In the genomic region with DNA sequence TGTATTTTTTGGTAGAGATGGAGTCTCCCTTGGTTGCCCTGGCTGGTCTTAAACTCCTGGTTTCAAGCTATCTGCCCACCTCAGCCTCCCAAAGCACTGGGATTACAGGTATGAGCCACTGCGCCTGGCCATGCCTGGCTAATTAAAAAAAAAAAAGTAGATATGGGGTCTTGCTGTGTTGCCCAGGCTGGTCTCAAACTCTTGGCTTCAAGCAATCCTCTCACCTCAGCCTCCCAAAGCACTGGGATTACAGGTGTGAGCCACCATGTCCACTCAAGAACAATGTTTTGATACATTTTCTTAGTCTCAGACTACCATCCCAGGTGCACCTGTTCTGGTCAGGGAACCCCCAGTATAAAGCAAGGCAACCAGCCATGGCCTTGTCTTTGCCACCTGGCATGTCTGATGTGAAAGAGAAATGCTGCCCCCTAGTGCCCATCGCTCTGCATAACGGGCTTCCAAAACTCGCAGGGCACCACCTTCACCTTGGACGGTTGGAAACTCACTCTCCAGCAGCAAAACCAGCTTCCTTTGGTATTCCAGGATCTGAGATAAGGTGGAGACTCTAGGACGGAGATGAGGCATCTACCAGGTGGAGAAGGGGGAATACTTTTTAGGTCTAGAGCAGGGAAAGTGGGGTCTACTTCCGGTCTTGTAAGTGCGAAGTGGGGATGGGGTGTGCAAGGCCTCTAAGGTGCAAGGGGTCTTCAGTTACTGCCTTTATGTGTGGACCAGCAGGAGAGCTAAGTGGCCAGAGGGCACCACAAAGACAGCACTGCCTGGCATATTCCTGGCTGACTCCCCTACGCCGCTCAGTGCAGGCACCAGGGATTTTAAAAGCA, we compare ENCODE assay signal across 8 cellular contexts. TPM values are rescaled to one million over a fixed set of nuclear protein-coding genes. Genes with fewer than 3 reads are reported as not detected.
DNase-seq lines count a peak whose midpoint lies in the region; ATAC-seq and TF ChIP-seq lines count a peak whose summit lies in the region.

No MANE protein-coding gene starts in this region.

- H3K27ac Mint-ChIP-seq in chondrocyte (ENCODE audit: unreplicated experiment): peak overlapping the region; percentile 68

- H3K27me3 Mint-ChIP-seq in chondrocyte (ENCODE audit: low read depth): peaks cover 3% of the 10 kb centered on the region

- H3K4me1 Mint-ChIP-seq in chondrocyte (ENCODE audit: low read depth): peaks cover 28% of the 10 kb centered on the region

- ATAC-seq in HG02759 (IDR thresholded peaks at IDR 0.05; ENCODE audit: unreplicated experiment) (peak; percentile 77), left lobe of liver (peak; percentile 92)

- TF ChIP-seq CTCF in chondrocyte (IDR thresholded peaks at IDR 0.05): peak; percentile 96

- H3K4me3 Mint-ChIP-seq in chondrocyte (ENCODE audit: unreplicated experiment): no peak overlapping the region

- peaks cover 2% of the 10 kb centered on the region for H3K36me3 Mint-ChIP-seq in chondrocyte (ENCODE audit: low read depth)

- peak; percentile 24 for DNase-seq in NCI-H1436 (lab: John Stamatoyannopoulos, UW)
- DNase-seq in NCI-H1436 treated with DMSO at 0.1 percent for 48 hours (lab: John Stamatoyannopoulos, UW): no peak
- DNase-seq in NCI-H2196 treated with DMSO at 0.1 percent for 48 hours (lab: John Stamatoyannopoulos, UW; ENCODE audit: unreplicated experiment): peak; percentile 68
- peak; percentile 71 for DNase-seq in activated CD4-positive, alpha-beta T cell treated with anti-CD3 and anti-CD28 coated beads for 24 hours (ENCODE audit: low read depth in 2 of 2)
- no peak for DNase-seq in chondrocyte (ENCODE audit: low spot score)
- DNase-seq in left lobe of liver (ENCODE audit: low spot score): peak; percentile 72
- DNase-seq in stimulated activated CD4-positive, alpha-beta T cell treated with anti-CD3 and anti-CD28 coated beads, TNF-alpha, amount 100 ng/mL, for 24 hours (ENCODE audit: low read depth in 3 of 3): peak; percentile 65 to 74 (median 71)

- H3K9me3 Mint-ChIP-seq in chondrocyte (ENCODE audit: low read depth): peaks cover 6% of the 10 kb centered on the region

RNA-seq across cellular contexts. Expression of gene AFAP1, which starts 47.7 kb away (rescaled TPM):
- total RNA-seq in chondrocyte (107 to 119 TPM (median 118 TPM) in 3 replicates), left lobe of liver (1.3 TPM)

Comparison
In these comparisons a context has a peak if more than half of its experiments do, and no peak if none do; other contexts are left out.
1. DNase-seq: peak in NCI-H1436 (single experiment), NCI-H2196 treated with DMSO at 0.1 percent for 48 hours (single experiment), activated CD4-positive, alpha-beta T cell treated with anti-CD3 and anti-CD28 coated beads for 24 hours (2 of 2), left lobe of liver (single experiment) and stimulated activated CD4-positive, alpha-beta T cell treated with anti-CD3 and anti-CD28 coated beads, TNF-alpha, amount 100 ng/mL, for 24 hours (3 of 3); none in NCI-H1436 treated with DMSO at 0.1 percent for 48 hours (single experiment) and chondrocyte (single experiment).
2. RNA of gene AFAP1, which starts 47.7 kb away (total RNA-seq): 107 to 119 TPM in chondrocyte; 1.3 TPM in left lobe of liver (single experiment); every median in the first group is over 10 times any median in the second.